In genomic region chr1:27154469-27154990, GRCh38 we compare ENCODE assay signal across 8 cellular contexts. TPM values are rescaled to one million over a fixed set of nuclear protein-coding genes. Genes with fewer than 3 reads are reported as not detected.
A peak's percentile ranks its signal among the peaks of the same experiment; 100 is the strongest.
DNase-seq lines count a peak whose midpoint lies in the region; ATAC-seq, FAIRE-seq and TF ChIP-seq lines count a peak whose summit lies in the region.

No MANE protein-coding gene starts in this region.

- FAIRE-seq in GM12892 (lab: Jason Lieb, UNC), result no peak

- H4K8ac ChIP-seq in mesendoderm (ENCODE audit: low read depth, low read length), result peak overlapping the region; percentile 87

- H2BK15ac ChIP-seq in mesendoderm (replicated peaks; ENCODE audit: low read depth), result no peak overlapping the region

- DNase-seq in AG04450 (ENCODE audit: low read depth, low spot score) (no peak), brain microvascular endothelial cell (no peak), mesendoderm (no peak), aorta (no peak), GM12892 (ENCODE audit: insufficient read length) (no peak)

- H3K79me1 ChIP-seq in mesendoderm (ENCODE audit: low read length), result peaks cover 30% of the 10 kb centered on the region

- no peak overlapping the region for H2AK5ac ChIP-seq in mesendoderm (ENCODE audit: low read length)

- H3K79me2 ChIP-seq in mesendoderm (ENCODE audit: control insufficient read depth, insufficient read depth, low read length), result peaks cover 26% of the 10 kb centered on the region

- no peak for TF ChIP-seq POLR2A in GM12892 (IDR thresholded peaks at IDR 0.05; ENCODE audit: low read depth, low read length)

- POLR2A ChIA-PET in AG04450 (lab: Yijun Ruan, JAX), result interaction anchor here (0.6 to 4.4 kb wide), 29 partner anchors 9 to 1027 kb away, joined by 3 to 80 read pairs (median 7); partner anchors contain the start of genes TENT5B and WDTC1

- WGBS in mesendoderm (ENCODE audit: extremely low coverage, insufficient coverage, low lambda C conversion rate), result no CpG with 5 or more reads among the region's 20 CpGs
- 0 to 1% methylated on average over 10 to 20 of the region's 20 CpGs for WGBS in aorta, 2 donors

- no peaks in the 10 kb centered on the region for H3K36me3 ChIP-seq in brain microvascular endothelial cell (replicated peaks)
- H3K36me3 ChIP-seq in mesendoderm (ENCODE audit: control insufficient read depth, insufficient read depth, low read length), result no peaks in the 10 kb centered on the region
- no peaks in the 10 kb centered on the region for H3K36me3 ChIP-seq in aorta (ENCODE audit: control insufficient read depth in 1 of 2, insufficient read depth in 2 of 2, low read length in 1 of 2)

- CTCF ChIA-PET in AG04450 (lab: Charles Lee), result interaction anchor here (0.6 to 1.7 kb wide), 19 partner anchors 9 to 145 kb away, joined by 3 to 17 read pairs (median 4); no protein-coding TSS in a partner anchor

- peak overlapping the region; percentile 70 for H3K27ac ChIP-seq in AG04450 (ENCODE audit: low read depth, low read length)
- peak overlapping the region; percentile 70 for H3K27ac ChIP-seq in brain microvascular endothelial cell
- peak overlapping the region; percentile 51 for H3K27ac ChIP-seq in mesendoderm (ENCODE audit: low read depth, low read length)
- H3K27ac ChIP-seq in aorta (ENCODE audit: low read depth in 1 of 2, low read length in 2 of 2), result peak overlapping the region; percentile 77 to 78

- peak overlapping the region; percentile 73 for H3K4me3 ChIP-seq in AG04450 (ENCODE audit: low read depth, low read length)
- peak overlapping the region; percentile 71 for H3K4me3 ChIP-seq in brain microvascular endothelial cell (ENCODE audit: low read depth, low read length)
- H3K4me3 ChIP-seq in mesendoderm (ENCODE audit: low read length), result peak overlapping the region; percentile 73
- H3K4me3 ChIP-seq in aorta (ENCODE audit: low read length in 2 of 2), result peak overlapping the region; percentile 59 to 82

- no peak overlapping the region for H4K5ac ChIP-seq in mesendoderm (ENCODE audit: low read length)

- no peak overlapping the region for H2BK120ac ChIP-seq in mesendoderm (ENCODE audit: low read depth, low read length)

- no peak for TF ChIP-seq CTCF in AG04450 (IDR thresholded peaks at IDR 0.05; ENCODE audit: low read depth, low read length)
- no peak for TF ChIP-seq CTCF in brain microvascular endothelial cell (IDR thresholded peaks at IDR 0.05; ENCODE audit: low read depth, low read length, missing control alignments)

- intact Hi-C loops in aorta (cut with DNase I), result loop anchor here (2.0 kb wide), 1 partner anchor 36 kb away; no protein-coding TSS in a partner anchor

- H3K27me3 ChIP-seq in AG04450 (ENCODE audit: control insufficient read depth, insufficient read depth, low read length) (no peaks in the 10 kb centered on the region), brain microvascular endothelial cell (replicated peaks) (no peaks in the 10 kb centered on the region), mesendoderm (ENCODE audit: insufficient read depth, low read length, poor library complexity) (no peaks in the 10 kb centered on the region), aorta (ENCODE audit: control insufficient read depth in 1 of 2, insufficient read depth in 2 of 2, low read length in 1 of 2) (no peaks in the 10 kb centered on the region)

- H3K4me1 ChIP-seq in mesendoderm (ENCODE audit: control insufficient read depth, low read depth, low read length) (peaks cover 18% of the 10 kb centered on the region), aorta (ENCODE audit: control insufficient read depth in 1 of 2, insufficient read depth in 2 of 2, low read length in 2 of 2) (no peaks in the 10 kb centered on the region)

- H2BK5ac ChIP-seq in mesendoderm (ENCODE audit: low read length), result peak overlapping the region; percentile 70

- H3K18ac ChIP-seq in mesendoderm (ENCODE audit: low read length), result peak overlapping the region; percentile 71

- in situ Hi-C loops in brain microvascular endothelial cell (cut with HindIII; ENCODE audit: low pct_ligation_motif_present, low sequenced_read_pairs), result no loop called here

- H3K56ac ChIP-seq in mesendoderm (ENCODE audit: low read length), result peak overlapping the region; percentile 98

- H3K23ac ChIP-seq in mesendoderm (ENCODE audit: low read length), result no peak overlapping the region

- peak overlapping the region; percentile 97 for H3K4me2 ChIP-seq in mesendoderm (ENCODE audit: low read length)

- ATAC-seq in HG03432 (IDR thresholded peaks at IDR 0.05; ENCODE audit: unreplicated experiment), result peak; percentile 3
- ATAC-seq in aorta (ENCODE audit: low FRiP score), result peak; percentile 21
- no peak for ATAC-seq in HG02885 (IDR thresholded peaks at IDR 0.05; ENCODE audit: poor library complexity, unreplicated experiment)
- ATAC-seq in HG02884 (IDR thresholded peaks at IDR 0.05; ENCODE audit: unreplicated experiment), result no peak

- H3K4ac ChIP-seq in mesendoderm (ENCODE audit: low read depth, low read length), result peak overlapping the region; percentile 61

- peak overlapping the region; percentile 96 for H3K9ac ChIP-seq in mesendoderm (ENCODE audit: low read length)

- H3K9me3 ChIP-seq in AG04450 (ENCODE audit: control insufficient read depth, insufficient read depth, low read length), result no peaks in the 10 kb centered on the region; the same call in 1 of the 2 replicates
- no peaks in the 10 kb centered on the region for H3K9me3 ChIP-seq in aorta (ENCODE audit: control insufficient read depth, low read length)

RNA-seq across cellular contexts. Expression of gene SLC9A1, which starts 0.4 kb away (rescaled TPM):
- polyA plus RNA-seq in AG04450 (2011; rRNA removed), result 10.8 and 16.4 TPM in 2 replicates
- 13.9 and 16.0 TPM in 2 replicates for polyA minus RNA-seq in AG04450 (2011; rRNA and poly(A)+ RNA removed)
- 22.3 TPM for polyA plus RNA-seq in mesendoderm (2013, experiment 1 of 2)
- 22.0 TPM for polyA plus RNA-seq in mesendoderm (2013, experiment 2 of 2)
- 10 to 100 TPM; 17.6 to 24.9 TPM for total RNA-seq in aorta
- polyA plus RNA-seq in aorta, result 10 to 100 TPM in 1 of 2 donors, 1 to 10 TPM in 1; 4.5 to 10.1 TPM
- polyA plus RNA-seq in GM12892 (2012; ENCODE audit: missing spikeins), result 4.9 TPM

Comparison
In these comparisons a context has a peak if more than half of its experiments do, and no peak if none do; other contexts are left out.
1. ATAC-seq: peak in HG03432 (single experiment) and aorta (single experiment); none in HG02885 (single experiment) and HG02884 (single experiment).
2. Peak in every context shown above with its lines, with median percentiles within 50 percentile points of each other: H3K27ac ChIP-seq and H3K4me3 ChIP-seq.